8 cellular contexts compared by ENCODE assay signal in the genomic region with DNA sequence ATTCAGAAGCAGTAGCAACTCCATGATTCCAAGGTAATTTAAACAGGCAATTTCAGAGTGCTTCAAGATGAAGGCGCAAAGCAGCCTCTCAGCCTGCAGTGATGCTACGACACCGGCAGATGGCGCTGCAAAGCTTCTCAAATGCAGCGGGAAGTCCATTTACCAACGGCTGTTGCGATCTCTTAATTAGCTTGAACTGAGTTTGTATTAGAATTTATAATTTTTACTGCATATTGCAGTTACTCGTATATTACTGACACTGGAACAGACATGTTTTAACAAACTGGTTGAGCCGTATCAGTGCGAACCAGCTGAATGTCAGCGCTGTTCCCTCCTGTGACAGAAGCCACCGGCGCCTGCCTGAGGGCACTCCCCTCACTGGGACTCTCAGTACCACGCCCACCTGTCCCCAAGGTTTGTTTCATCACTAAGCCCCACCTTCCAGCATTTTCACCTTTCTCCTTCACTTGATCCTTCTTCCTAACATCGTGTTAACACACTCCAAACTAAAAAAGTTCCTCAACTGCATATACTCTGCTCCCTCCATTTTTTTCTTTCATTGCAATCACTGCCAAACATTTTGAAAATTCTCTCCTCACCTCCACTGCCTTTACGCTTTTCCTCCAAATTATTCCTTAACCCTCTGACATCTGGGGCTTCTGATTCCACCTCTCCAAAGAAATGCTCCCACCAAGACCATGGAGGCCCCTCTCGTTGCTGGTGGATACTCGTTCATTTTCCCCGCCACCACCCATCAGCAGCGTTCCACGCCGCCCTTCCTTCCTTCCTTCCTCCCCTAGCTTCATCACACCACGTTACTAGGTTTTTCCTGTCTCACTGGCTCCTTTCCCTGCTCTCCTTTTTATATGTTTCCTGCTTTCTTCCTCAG. TPM values are rescaled to one million over a fixed set of nuclear protein-coding genes. Genes with fewer than 3 reads are reported as not detected.
DNase-seq lines count a peak whose midpoint lies in the region; ATAC-seq and TF ChIP-seq lines count a peak whose summit lies in the region.

No MANE protein-coding gene starts in this region.

- TF ChIP-seq CTCF in left ventricle myocardium inferior (IDR thresholded peaks at IDR 0.05; ENCODE audit: borderline replicate concordance) (peak; percentile 99), prostate gland (IDR thresholded peaks at IDR 0.05) (peak; percentile 83 to 94 (median 92)), upper lobe of right lung (IDR thresholded peaks at IDR 0.05) (peak; percentile 99)

- H3K27me3 ChIP-seq in left ventricle myocardium inferior (ENCODE audit: low read depth) = no peaks in the 10 kb centered on the region
- H3K27me3 ChIP-seq in prostate gland (replicated peaks; ENCODE audit: insufficient read depth) = no peaks in the 10 kb centered on the region
- H3K27me3 ChIP-seq in upper lobe of right lung = no peaks in the 10 kb centered on the region

- 14% methylated on average over 23 of the region's 23 CpGs for WGBS in prostate gland

- H3K27ac ChIP-seq in left ventricle myocardium inferior (replicated peaks) (peak overlapping the region; percentile 81), prostate gland (no peak overlapping the region), upper lobe of right lung (peak overlapping the region; percentile 65)

- H3K36me3 ChIP-seq in left ventricle myocardium inferior (peaks cover 15% of the 10 kb centered on the region), prostate gland (no peaks in the 10 kb centered on the region), upper lobe of right lung (peaks cover 18% of the 10 kb centered on the region)

- peaks cover 28% of the 10 kb centered on the region for H3K4me1 ChIP-seq in left ventricle myocardium inferior
- H3K4me1 ChIP-seq in prostate gland (replicated peaks) = no peaks in the 10 kb centered on the region
- H3K4me1 ChIP-seq in upper lobe of right lung = peaks cover 29% of the 10 kb centered on the region

- H3K4me3 Mint-ChIP-seq in T-helper 17 cell = peak overlapping the region; percentile 98

- H3K4me3 ChIP-seq in left ventricle myocardium inferior = peak overlapping the region; percentile 63
- peak overlapping the region; percentile 7 to 17 for H3K4me3 ChIP-seq in prostate gland
- peak overlapping the region; percentile 48 for H3K4me3 ChIP-seq in upper lobe of right lung

- H3K4me1 Mint-ChIP-seq in T-helper 17 cell = peaks cover 33% of the 10 kb centered on the region

- ATAC-seq in GM21515 (IDR thresholded peaks at IDR 0.05; ENCODE audit: unreplicated experiment) = peak; percentile 60
- ATAC-seq in T-helper 17 cell = peak; percentile 77
- ATAC-seq in upper lobe of right lung = peak; percentile 92

- H3K36me3 Mint-ChIP-seq in T-helper 17 cell (ENCODE audit: low read depth) = no peaks in the 10 kb centered on the region

- TF ChIP-seq POLR2A in prostate gland (IDR thresholded peaks at IDR 0.05) = no peak

- H3K9me3 ChIP-seq in T-helper 17 cell (ENCODE audit: control insufficient read depth, low read length, poor library complexity, severe bottlenecking) = no peaks in the 10 kb centered on the region
- no peaks in the 10 kb centered on the region for H3K9me3 ChIP-seq in left ventricle myocardium inferior (replicated peaks)
- H3K9me3 ChIP-seq in prostate gland = no peaks in the 10 kb centered on the region
- no peaks in the 10 kb centered on the region for H3K9me3 ChIP-seq in upper lobe of right lung

- DNase-seq in AG08396 (ENCODE audit: low spot score) (peak; percentile 71), NCI-H1694 (lab: John Stamatoyannopoulos, UW) (peak; percentile 71), T-helper 17 cell (peak; percentile 73 to 75 (median 74)), amniotic stem cell (lab: John Stamatoyannopoulos, UW) (peak; percentile 35), left ventricle myocardium inferior (peak; percentile 69), prostate gland (ENCODE audit: low spot score) (peak; percentile 74), upper lobe of right lung (peak; percentile 84)

- intact Hi-C loops in left ventricle myocardium inferior (cut with micrococcal nuclease) (no loop called here), prostate gland (cut with DNase I) (loop anchor here (10.0 kb wide), 1 partner anchor 53 kb away; no protein-coding TSS in a partner anchor), upper lobe of right lung (cut with DNase I) (loop anchor here (5.0 kb wide), 1 partner anchor 59 kb away; no protein-coding TSS in a partner anchor)

- H3K27me3 Mint-ChIP-seq in T-helper 17 cell = no peaks in the 10 kb centered on the region

- H3K27ac Mint-ChIP-seq in T-helper 17 cell = peak overlapping the region; percentile 93

RNA-seq across cellular contexts. Expression of a gene that starts 14.5 kb away (rescaled TPM):
- total RNA-seq in T-helper 17 cell (100 to 1,000 TPM; 178 to 211 TPM), left ventricle myocardium inferior (18.3 TPM), prostate gland (10 to 100 TPM; 38.3 to 56.4 TPM), upper lobe of right lung (54.8 TPM)

RNA-seq across cellular contexts. Expression of a gene that starts 15.3 kb away (rescaled TPM):
- total RNA-seq in T-helper 17 cell = 10 to 100 TPM; 11.2 to 13.9 TPM
- 2.0 TPM for total RNA-seq in left ventricle myocardium inferior
- 10 to 100 TPM in 1 of 2 donors, 1 to 10 TPM in 1; 8.6 to 11.7 TPM for total RNA-seq in prostate gland
- 6.9 TPM for total RNA-seq in upper lobe of right lung

RNA-seq across cellular contexts. Expression of a gene that starts 29.5 kb away (rescaled TPM):
- total RNA-seq in T-helper 17 cell = 100 to 1,000 TPM in 1 of 2 donors, 10 to 100 TPM in 1; 97.4 to 106 TPM
- total RNA-seq in left ventricle myocardium inferior = 38.8 TPM
- total RNA-seq in prostate gland = 10 to 100 TPM; 42.3 to 49.2 TPM
- total RNA-seq in upper lobe of right lung = 42.5 TPM

RNA-seq across cellular contexts. Expression of a gene that starts 52.5 kb away (rescaled TPM):
- 1,000 to 10,000 TPM; 1,324 to 1,494 TPM for total RNA-seq in T-helper 17 cell
- 142 TPM for total RNA-seq in left ventricle myocardium inferior
- 100 to 1,000 TPM; 293 to 354 TPM for total RNA-seq in prostate gland
- total RNA-seq in upper lobe of right lung = 1,028 TPM

Comparison
In these comparisons a context has a peak if more than half of its experiments do, and no peak if none do; other contexts are left out.
1. H3K27ac ChIP-seq: peak in left ventricle myocardium inferior (single experiment) and upper lobe of right lung (single experiment); none in prostate gland (0 of 2).
2. H3K4me3 ChIP-seq: peak in every context shown above with its lines; median percentile 63 in left ventricle myocardium inferior; 48 in upper lobe of right lung; 12 in prostate gland.
3. Peak in every context shown above with its lines, with median percentiles within 50 percentile points of each other: DNase-seq, ATAC-seq and CTCF ChIP-seq.